ENCODE assay signal across 1 cellular context in the genomic region with DNA sequence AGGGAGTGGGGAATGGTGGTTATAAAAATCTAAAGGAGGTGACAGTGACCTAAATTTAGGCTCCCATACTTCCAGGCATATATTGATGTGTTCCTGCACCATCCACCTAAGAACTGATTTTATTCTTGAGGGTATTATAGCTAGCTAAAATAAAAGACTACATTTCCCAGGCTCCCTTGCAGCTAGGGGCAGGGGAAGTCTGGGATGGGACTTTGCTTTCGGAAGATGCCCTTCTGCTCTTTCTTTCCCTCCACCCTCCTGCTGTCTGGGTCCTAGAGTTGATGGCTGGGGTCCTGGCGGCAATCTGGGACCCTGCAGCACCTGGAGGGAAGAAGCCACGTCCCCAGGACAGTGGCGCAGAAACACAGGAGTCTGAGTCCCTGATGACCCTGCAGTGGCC.
TF ChIP-seq lines count a peak whose summit lies in the region.

No MANE protein-coding gene starts in this region.

TF ChIP-seq in H1, 55 proteins besides CTCF, POLR2A, EP300 and RAD21:
- peak; percentile 61 for TF ChIP-seq SIX5 (IDR thresholded peaks at IDR 0.05; ENCODE audit: low read depth, low read length)
- TF ChIP-seq BCL11A (IDR thresholded peaks at IDR 0.05; ENCODE audit: low read depth in 2 of 2, low read length in 2 of 2) = no peak
- TF ChIP-seq RNF2 (IDR thresholded peaks at IDR 0.05; ENCODE audit: borderline replicate concordance, low read depth, low read length, missing control alignments, poor library complexity, severe bottlenecking) = no peak
